ENCODE assay signal across 17 cellular contexts in genomic region chr1:99170516-99170915, GRCh38.
DNase-seq lines count a peak whose midpoint lies in the region; ATAC-seq, FAIRE-seq and TF ChIP-seq lines count a peak whose summit lies in the region.
"Had no signal": no experiment of that assay in that cellular context is flagged by ENCODE, and none has a peak within 500 bp of the region (broad histone marks: within the 10 kb centered on the region; RNA-seq: fewer than 3 reads in every experiment).

No MANE protein-coding gene starts in this region.

- TF ChIP-seq CTCF in astrocyte (IDR thresholded peaks at IDR 0.05; ENCODE audit: insufficient read depth, low read depth, low read length) (no peak), nephron (IDR thresholded peaks at IDR 0.05; ENCODE audit: unreplicated experiment in 3 of 3) (no peak), adrenal gland (IDR thresholded peaks at IDR 0.05) (no peak)

- no peak overlapping the region for H3K4me3 Mint-ChIP-seq in astrocyte (ENCODE audit: unreplicated experiment)
- no peak overlapping the region for H3K4me3 Mint-ChIP-seq in nephron
- H3K4me3 Mint-ChIP-seq: mesothelial cell of epicardium; T-helper 2 cell treated with Interferon-gamma antibody and Interleukin-4, amounts not matched to agents 5 μg/mL and 100 μg/mL, for 36 hours had no signal

- peak; percentile 74 for ATAC-seq in HG03442 (IDR thresholded peaks at IDR 0.05; ENCODE audit: unreplicated experiment)
- ATAC-seq in HG02571 (IDR thresholded peaks at IDR 0.05; ENCODE audit: unreplicated experiment): no peak
- ATAC-seq: GM12878 had no signal

- intact Hi-C loops in adrenal gland (cut with DNase I): loop anchor here in 1 of 2 donors (10.0 kb wide), 1 partner anchor 534 kb away; no protein-coding TSS in a partner anchor

- H3K27ac ChIP-seq in astrocyte (ENCODE audit: low read depth, low read length): no peak overlapping the region
- H3K27ac ChIP-seq in adrenal gland: no peak overlapping the region

- no peak overlapping the region for H2AFZ ChIP-seq in astrocyte (ENCODE audit: low read depth, low read length)

- H3K4me1 ChIP-seq in astrocyte (ENCODE audit: insufficient read depth, low read length) (peaks cover 7% of the 10 kb centered on the region), adrenal gland (replicated peaks in 1 of 2) (peaks cover 0 to 4% of the 10 kb centered on the region in 2 donors)

- H3K9me3 Mint-ChIP-seq in astrocyte (ENCODE audit: unreplicated experiment) (no peaks in the 10 kb centered on the region), nephron (no peaks in the 10 kb centered on the region)
- H3K9me3 Mint-ChIP-seq: T-helper 2 cell treated with Interferon-gamma antibody and Interleukin-4, amounts not matched to agents 5 μg/mL and 100 μg/mL, for 36 hours had no signal

- H3K27me3 Mint-ChIP-seq in astrocyte (ENCODE audit: low read depth, unreplicated experiment): no peaks in the 10 kb centered on the region
- no peaks in the 10 kb centered on the region for H3K27me3 Mint-ChIP-seq in nephron (ENCODE audit: low read depth)
- H3K27me3 Mint-ChIP-seq: progenitor cell of endocrine pancreas had no signal

- FAIRE-seq in astrocyte (lab: Jason Lieb, UNC): no peak
- FAIRE-seq: GM12878 had no signal

- H3K36me3 Mint-ChIP-seq in astrocyte (ENCODE audit: low read depth, unreplicated experiment): no peaks in the 10 kb centered on the region
- no peaks in the 10 kb centered on the region for H3K36me3 Mint-ChIP-seq in nephron (ENCODE audit: low read depth)
- H3K36me3 Mint-ChIP-seq: mesothelial cell of epicardium had no signal

- peaks cover 8% of the 10 kb centered on the region for H3K4me1 Mint-ChIP-seq in astrocyte (ENCODE audit: low read depth, unreplicated experiment)
- H3K4me1 Mint-ChIP-seq in nephron: peaks cover 6% of the 10 kb centered on the region

- H3K9ac ChIP-seq in astrocyte (ENCODE audit: low read length): no peak overlapping the region

- no peaks in the 10 kb centered on the region for H4K20me1 ChIP-seq in astrocyte (ENCODE audit: insufficient read depth, low read length)

- no peaks in the 10 kb centered on the region for H3K9me3 ChIP-seq in astrocyte (ENCODE audit: insufficient read depth, low read depth, low read length)
- no peaks in the 10 kb centered on the region for H3K9me3 ChIP-seq in adrenal gland (replicated peaks in 1 of 3)

- H3K27me3 ChIP-seq in astrocyte (ENCODE audit: insufficient read depth, low read length): no peaks in the 10 kb centered on the region
- no peaks in the 10 kb centered on the region for H3K27me3 ChIP-seq in adrenal gland

- no peak overlapping the region for H3K4me2 ChIP-seq in astrocyte (ENCODE audit: low read length)

- H3K36me3 ChIP-seq in astrocyte (ENCODE audit: insufficient read depth, low read length): no peaks in the 10 kb centered on the region
- H3K36me3 ChIP-seq in adrenal gland (replicated peaks in 1 of 2): no peaks in the 10 kb centered on the region

- 67 to 86% (median 79%) methylated on average over 1 of the region's 1 CpG for WGBS in adrenal gland, 4 donors

- DNase-seq in ELR (ENCODE audit: low read depth) (peak; percentile 81), astrocyte (ENCODE audit: low read depth) (peak; percentile 63), adrenal gland (no peak), activated gamma-delta T cell treated with Interleukin-2 at 50 U/mL for 16 hours (no peak), hippocampal formation (lab: John Stamatoyannopoulos, UW) (no peak)
- DNase-seq: amygdala; COR-L47; effector CD8-positive, alpha-beta T cell; OCI-M1; stimulated activated naive CD4-positive, alpha-beta T cell treated with Interleukin-2 at 50 U/mL for 16 hours had no signal

- H3K79me2 ChIP-seq in astrocyte (ENCODE audit: insufficient read depth, low read length): no peaks in the 10 kb centered on the region

- H3K4me3 ChIP-seq in astrocyte (ENCODE audit: insufficient read depth, low read depth, low read length) (no peak overlapping the region), adrenal gland (no peak overlapping the region)
- H3K4me3 ChIP-seq: GM12878 had no signal

- TF ChIP-seq POLR2A in adrenal gland (IDR thresholded peaks at IDR 0.05): no peak

- H3K27ac Mint-ChIP-seq in astrocyte (ENCODE audit: unreplicated experiment): no peak overlapping the region
- peak overlapping the region in 2 of 3 experiments; percentile 30 to 93 for H3K27ac Mint-ChIP-seq in nephron
- H3K27ac Mint-ChIP-seq: mesothelial cell of epicardium; T-helper 2 cell treated with Interferon-gamma antibody and Interleukin-4, amounts not matched to agents 5 μg/mL and 100 μg/mL, for 36 hours had no signal

Comparison
In these comparisons a context has a peak if more than half of its experiments do, and no peak if none do; other contexts are left out.
1. DNase-seq: peak in ELR (single experiment) and astrocyte (single experiment); none in adrenal gland (0 of 7), activated gamma-delta T cell treated with Interleukin-2 at 50 U/mL for 16 hours (single experiment) and hippocampal formation (0 of 2).